ENCODE assay signal across 12 cellular contexts in the genomic region with DNA sequence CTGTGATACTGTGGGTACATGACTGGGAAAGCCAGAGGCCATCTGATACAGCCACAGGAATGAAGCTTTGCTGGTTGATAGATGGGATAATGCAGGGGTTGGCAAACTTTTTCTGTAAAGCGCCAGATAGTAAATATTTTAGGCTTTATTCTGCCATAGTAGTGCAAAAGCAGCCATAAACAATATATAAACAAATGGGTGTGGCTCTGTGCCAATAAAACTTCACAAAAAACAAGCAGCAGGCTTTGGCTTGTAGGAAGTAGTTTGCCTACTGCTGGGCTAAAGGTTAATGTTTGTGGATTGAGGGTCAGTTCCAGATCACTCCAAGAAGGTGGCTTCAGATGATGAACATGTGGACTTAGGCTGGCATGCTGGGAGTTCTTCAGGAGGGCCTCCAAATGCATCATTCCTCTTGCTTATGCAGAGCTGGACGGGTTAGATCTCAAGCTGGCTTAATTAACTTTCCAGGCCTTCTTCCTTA.
A peak's percentile ranks its signal among the peaks of the same experiment; 100 is the strongest.
DNase-seq lines count a peak whose midpoint lies in the region; ATAC-seq, FAIRE-seq and TF ChIP-seq lines count a peak whose summit lies in the region.
"Had no signal": no experiment of that assay in that cellular context is flagged by ENCODE, and none has a peak within 500 bp of the region (broad histone marks: within the 10 kb centered on the region; RNA-seq: fewer than 3 reads in every experiment).

No MANE protein-coding gene starts in this region.

- peaks cover 71% of the 10 kb centered on the region for H3K4me1 ChIP-seq in OCI-LY7 (ENCODE audit: insufficient read depth, low read length, poor library complexity, severe bottlenecking)
- H3K4me1 ChIP-seq in endothelial cell of umbilical vein (ENCODE audit: control insufficient read depth, extremely low read depth, insufficient read depth, low read length) = peaks cover 36% of the 10 kb centered on the region
- peaks cover 47 to 100% (median 77%) of the 10 kb centered on the region in 6 donors for H3K4me1 ChIP-seq in spleen
- H3K4me1 ChIP-seq in ascending aorta = peaks cover 0 to 5% of the 10 kb centered on the region in 2 donors

- H3K9me3 Mint-ChIP-seq in activated CD4-positive, alpha-beta T cell treated with anti-CD3 and anti-CD28 coated beads for 36 hours (ENCODE audit: low read depth) = peaks cover 7% of the 10 kb centered on the region

- H3K36me3 ChIP-seq in OCI-LY7 (ENCODE audit: insufficient read depth, low read length) (no peaks in the 10 kb centered on the region; the same call in 1 of the 2 replicates), endothelial cell of umbilical vein (ENCODE audit: control insufficient read depth in 2 of 2, extremely low read depth in 1 of 2, insufficient read depth in 2 of 2, low read length in 2 of 2) (no peaks in the 10 kb centered on the region), spleen (no peaks in the 10 kb centered on the region), ascending aorta (no peaks in the 10 kb centered on the region)

- H3K79me2 ChIP-seq in OCI-LY7 (ENCODE audit: insufficient read depth, low read depth, low read length) (no peaks in the 10 kb centered on the region), endothelial cell of umbilical vein (ENCODE audit: control insufficient read depth, insufficient read depth, low read length) (no peaks in the 10 kb centered on the region)

- H3K9me1 ChIP-seq in endothelial cell of umbilical vein (replicated peaks; ENCODE audit: control insufficient read depth, extremely low read depth, insufficient read depth, low read length) = no peaks in the 10 kb centered on the region

- H4K20me1 ChIP-seq in OCI-LY7 (ENCODE audit: insufficient read depth, low read length) (no peaks in the 10 kb centered on the region), endothelial cell of umbilical vein (replicated peaks; ENCODE audit: control insufficient read depth, extremely low read depth, insufficient read depth, low read length) (no peaks in the 10 kb centered on the region)

- peaks cover 10% of the 10 kb centered on the region for H3K9me3 ChIP-seq in OCI-LY7 (ENCODE audit: low read length)
- H3K9me3 ChIP-seq in endothelial cell of umbilical vein (replicated peaks; ENCODE audit: control insufficient read depth, insufficient read depth, low read length) = no peaks in the 10 kb centered on the region
- H3K9me3 ChIP-seq in spleen = peaks cover 0 to 7% (median 3%) of the 10 kb centered on the region in 8 donors
- peaks cover 0 to 3% of the 10 kb centered on the region in 2 donors for H3K9me3 ChIP-seq in ascending aorta

- H3K27ac ChIP-seq in OCI-LY7 (ENCODE audit: low read depth, low read length, poor library complexity, severe bottlenecking) = peak overlapping the region; percentile 63
- H3K27ac ChIP-seq in endothelial cell of umbilical vein (ENCODE audit: insufficient read depth, low read depth, low read length) = no peak overlapping the region
- H3K27ac ChIP-seq in spleen = peak overlapping the region in 7 of 8 donors; percentile 60 to 95 (median 90)
- H3K27ac ChIP-seq in ascending aorta = no peak overlapping the region

- no TSS peak for BruUV-seq in OCI-LY7 (replicated peaks; lab: Mats Ljungman, UMichigan)
- BruUV-seq in endothelial cell of umbilical vein (replicated peaks; lab: Mats Ljungman, UMichigan) = no TSS peak

- ATAC-seq in activated CD4-positive, alpha-beta T cell treated with anti-CD3 and anti-CD28 coated beads for 36 hours = no peak
- ATAC-seq in Right ventricle myocardium inferior = no peak

- POLR2A ChIA-PET in activated CD4-positive, alpha-beta T cell treated with anti-CD3 and anti-CD28 coated beads for 36 hours (lab: Charles Lee) = interaction anchor here (0.9 to 1.0 kb wide), 2 partner anchors 44 to 340 kb away, joined by 3 read pairs; no protein-coding TSS in a partner anchor
- POLR2A ChIA-PET in OCI-LY7 (lab: Charles Lee) (interaction anchor here (0.6 to 1.4 kb wide), 5 partner anchors 10 to 936 kb away, joined by 3 read pairs; no protein-coding TSS in a partner anchor), endothelial cell of umbilical vein (lab: Charles Lee) (no interaction called here)

- peak; percentile 60 for FAIRE-seq in endothelial cell of umbilical vein (lab: Jason Lieb, UNC)
- FAIRE-seq: A204.1, kidney had no signal

- intact Hi-C loops in activated CD4-positive, alpha-beta T cell treated with anti-CD3 and anti-CD28 coated beads for 36 hours (cut with DNase I, micrococcal nuclease) = loop anchor here (1.0 to 10.0 kb wide), 10 partner anchors 181 to 944 kb away; partner anchors contain the start of gene KIF23 (in 1 of the 2)
- intact Hi-C loops in OCI-LY7 (cut with micrococcal nuclease; ENCODE audit: unreplicated experiment) = loop anchor here (5.0 kb wide), 1 partner anchor 124 kb away; no protein-coding TSS in a partner anchor
- intact Hi-C loops in endothelial cell of umbilical vein (cut with micrococcal nuclease) = loop anchor here (10.0 kb wide), 1 partner anchor 716 kb away; no protein-coding TSS in a partner anchor
- intact Hi-C loops in spleen (cut with DNase I; ENCODE audit: low total_unique reads) = no loop called here
- intact Hi-C loops in Right ventricle myocardium inferior (cut with DNase I) = no loop called here
- intact Hi-C loops in ascending aorta (cut with DNase I) = no loop called here

- H3K36me3 Mint-ChIP-seq in activated CD4-positive, alpha-beta T cell treated with anti-CD3 and anti-CD28 coated beads for 36 hours (ENCODE audit: low read depth) = peaks cover 18% of the 10 kb centered on the region

- TF ChIP-seq CTCF in OCI-LY7 (conservative IDR thresholded peaks at IDR 0.05; ENCODE audit: low read length) (no peak), endothelial cell of umbilical vein (IDR thresholded peaks at IDR 0.05; ENCODE audit: extremely low read depth in 1 of 2, insufficient read depth in 1 of 2, low read depth in 1 of 2, low read length in 2 of 2) (no peak), spleen (IDR thresholded peaks at IDR 0.05 in 8 of 11, conservative IDR thresholded peaks at IDR 0.05 in 3 of 11) (no peak), ascending aorta (IDR thresholded peaks at IDR 0.05) (no peak)

- H3K4me3 Mint-ChIP-seq in activated CD4-positive, alpha-beta T cell treated with anti-CD3 and anti-CD28 coated beads for 36 hours = peak overlapping the region; percentile 17

- TF ChIP-seq POLR2A in endothelial cell of umbilical vein (IDR thresholded peaks at IDR 0.05; ENCODE audit: low read depth, low read length) (no peak), spleen (IDR thresholded peaks at IDR 0.05) (no peak)

- peaks cover 5% of the 10 kb centered on the region for H3K27me3 Mint-ChIP-seq in activated CD4-positive, alpha-beta T cell treated with anti-CD3 and anti-CD28 coated beads for 36 hours

- DNase-seq in activated CD4-positive, alpha-beta T cell treated with anti-CD3 and anti-CD28 coated beads for 36 hours = no peak
- no peak for DNase-seq in activated CD4-positive, alpha-beta T cell treated with anti-CD3 and anti-CD28 coated beads, Interleukin-2, amount 50 U/mL, for 4 hours
- DNase-seq in OCI-LY7 (ENCODE audit: low spot score) = no peak
- peak; percentile 28 for DNase-seq in endothelial cell of umbilical vein (ENCODE audit: low read depth, low spot score)
- DNase-seq in spleen = no peak
- DNase-seq in Right ventricle myocardium inferior (ENCODE audit: missing footprints) = no peak
- no peak for DNase-seq in ascending aorta (ENCODE audit: low spot score in 2 of 2)
- DNase-seq in NCI-H2107 (lab: John Stamatoyannopoulos, UW) = no peak
- DNase-seq: kidney, NCI-H2171 treated with DMSO at 0.1 percent for 48 hours, SHP77 had no signal

- CTCF ChIA-PET in activated CD4-positive, alpha-beta T cell treated with anti-CD3 and anti-CD28 coated beads for 36 hours (lab: Charles Lee) = interaction anchor here (0.6 to 1.1 kb wide), 5 partner anchors 9 to 721 kb away, joined by 3 to 5 read pairs (median 3); no protein-coding TSS in a partner anchor
- CTCF ChIA-PET in OCI-LY7 (lab: Charles Lee; ENCODE audit: unreplicated experiment) = no interaction called here
- CTCF ChIA-PET in endothelial cell of umbilical vein (lab: Charles Lee) = interaction anchor here (1.0 to 1.9 kb wide), 2 partner anchors 8 to 9 kb away, joined by 3 to 8 read pairs; no protein-coding TSS in a partner anchor

- H3K4me3 ChIP-seq in OCI-LY7 (ENCODE audit: low read depth, low read length, poor library complexity, severe bottlenecking) (peak overlapping the region; percentile 21), endothelial cell of umbilical vein (replicated peaks in 1 of 3; ENCODE audit: insufficient read depth in 1 of 3, low read depth in 1 of 3, low read length in 3 of 3) (no peak overlapping the region), spleen (peak overlapping the region in 1 of 8 donors; percentile 59), ascending aorta (no peak overlapping the region)

- dilution Hi-C loops in endothelial cell of umbilical vein (cut with MboI; ENCODE audit: extremely low pct_ligation_motif_present, low sequenced_read_pairs) = no loop called here

- whole genome bisulfite sequencing in spleen, 5 donors = 79 to 92% (median 87%) methylated on average over 2 of the region's 2 CpGs

- H3K27me3 ChIP-seq in endothelial cell of umbilical vein (ENCODE audit: control insufficient read depth in 2 of 2, insufficient read depth in 2 of 2, low read length in 2 of 2) (no peaks in the 10 kb centered on the region), spleen (replicated peaks in 1 of 7) (no peaks in the 10 kb centered on the region), ascending aorta (no peaks in the 10 kb centered on the region)

- H3K4me2 ChIP-seq in OCI-LY7 (ENCODE audit: low read length) = peak overlapping the region; percentile 59
- no peak overlapping the region for H3K4me2 ChIP-seq in endothelial cell of umbilical vein (ENCODE audit: insufficient read depth, low read length)

- H3K9me2 ChIP-seq in OCI-LY7 (ENCODE audit: insufficient read depth, low read length) = no peaks in the 10 kb centered on the region

- H2AFZ ChIP-seq in OCI-LY7 (ENCODE audit: low read length) = peak overlapping the region; percentile 68; the same call in 1 of the 2 replicates
- no peak overlapping the region for H2AFZ ChIP-seq in endothelial cell of umbilical vein (ENCODE audit: low read depth, low read length)

- H3K27ac Mint-ChIP-seq in activated CD4-positive, alpha-beta T cell treated with anti-CD3 and anti-CD28 coated beads for 36 hours = peak overlapping the region; percentile 94

- no peak overlapping the region for H3K9ac ChIP-seq in endothelial cell of umbilical vein (replicated peaks; ENCODE audit: extremely low read depth, insufficient read depth, low read length)

- H3K4me1 Mint-ChIP-seq in activated CD4-positive, alpha-beta T cell treated with anti-CD3 and anti-CD28 coated beads for 36 hours = peaks cover 95% of the 10 kb centered on the region

TF ChIP-seq in endothelial cell of umbilical vein, 7 proteins besides CTCF, POLR2A, EP300 and RAD21:
- TF ChIP-seq EZH2 (IDR thresholded peaks at IDR 0.05; ENCODE audit: borderline replicate concordance, low read depth, low read length, severe bottlenecking) (no peak), POLR2AphosphoS5 (IDR thresholded peaks at IDR 0.05; ENCODE audit: insufficient read depth, low read depth, low read length) (peak; percentile 22)
TF ChIP-seq in endothelial cell of umbilical vein: peak in this region for 1.

Comparison
In these comparisons a context has a peak if more than half of its experiments do, and no peak if none do; other contexts are left out.
1. H3K27ac ChIP-seq: peak in OCI-LY7 (single experiment) and spleen (7 of 8); none in endothelial cell of umbilical vein (single experiment) and ascending aorta (0 of 2).
2. intact Hi-C loops: an anchor here in activated CD4-positive, alpha-beta T cell treated with anti-CD3 and anti-CD28 coated beads for 36 hours (1.0 to 10.0 kb wide), OCI-LY7 (5.0 kb wide) and endothelial cell of umbilical vein (10.0 kb wide); none called in spleen, Right ventricle myocardium inferior and ascending aorta.